Comparison of ENCODE assay signal across 4 cellular contexts in genomic region chr2:38966678-38967077, GRCh38.
TF ChIP-seq lines count a peak whose summit lies in the region.

No MANE protein-coding gene starts in this region.

TF ChIP-seq in SK-N-SH treated with all-trans-retinoic acid at 6 μM for 48 hours, 23 proteins besides CTCF, POLR2A, EP300 and RAD21 (continues in another document):
- no peak for TF ChIP-seq PATZ1 (CRISPR knock-in tag; IDR thresholded peaks at IDR 0.05; ENCODE audit: borderline replicate concordance)
- no peak for TF ChIP-seq RARB (CRISPR knock-in tag; IDR thresholded peaks at IDR 0.05)
- TF ChIP-seq SNAI2 (CRISPR knock-in tag; IDR thresholded peaks at IDR 0.05): no peak
- TF ChIP-seq GLIS3 (CRISPR knock-in tag; IDR thresholded peaks at IDR 0.05): no peak
- TF ChIP-seq ARNTL (CRISPR knock-in tag; IDR thresholded peaks at IDR 0.05; ENCODE audit: borderline replicate concordance, low read depth): no peak
- no peak for TF ChIP-seq ZFP30 (CRISPR knock-in tag; IDR thresholded peaks at IDR 0.05)
- no peak for TF ChIP-seq ISL1 (CRISPR knock-in tag; IDR thresholded peaks at IDR 0.05)
- TF ChIP-seq TOX (CRISPR knock-in tag; IDR thresholded peaks at IDR 0.05; ENCODE audit: borderline replicate concordance): no peak
- no peak for TF ChIP-seq ZNF8 (CRISPR knock-in tag; IDR thresholded peaks at IDR 0.05)
- TF ChIP-seq ESRRG (CRISPR knock-in tag; IDR thresholded peaks at IDR 0.05): no peak
- TF ChIP-seq CREB5 (CRISPR knock-in tag; IDR thresholded peaks at IDR 0.05; ENCODE audit: low read depth): no peak
- no peak for TF ChIP-seq PPARA (CRISPR knock-in tag; IDR thresholded peaks at IDR 0.05; ENCODE audit: borderline replicate concordance)
- no peak for TF ChIP-seq OSR1 (CRISPR knock-in tag; IDR thresholded peaks at IDR 0.05)
- TF ChIP-seq CSDC2 (CRISPR knock-in tag; IDR thresholded peaks at IDR 0.05): no peak

TF ChIP-seq in SK-N-SH, 30 proteins besides CTCF, POLR2A, EP300 and RAD21 (continued from another document):
- TF ChIP-seq NFIC (IDR thresholded peaks at IDR 0.05; ENCODE audit: borderline replicate concordance): no peak
- no peak for TF ChIP-seq PBX3 (IDR thresholded peaks at IDR 0.05)
- no peak for TF ChIP-seq USF2 (IDR thresholded peaks at IDR 0.05; ENCODE audit: borderline replicate concordance, low read depth, low read length)
- TF ChIP-seq CHD2 (IDR thresholded peaks at IDR 0.05; ENCODE audit: low read length, partially characterized antibody): no peak
- TF ChIP-seq FOSL2 (IDR thresholded peaks at IDR 0.05; ENCODE audit: borderline replicate concordance, low read depth): no peak
- no peak for TF ChIP-seq REST (IDR thresholded peaks at IDR 0.05; ENCODE audit: low read depth, low read length)
- TF ChIP-seq TAF1 (IDR thresholded peaks at IDR 0.05; ENCODE audit: borderline replicate concordance, low read depth, low read length): no peak
- no peak for TF ChIP-seq NRF1 (IDR thresholded peaks at IDR 0.05; ENCODE audit: low read depth, low read length)
TF ChIP-seq in SK-N-SH: peak in this region for 0.

TF ChIP-seq in GM23338, 12 proteins besides CTCF, POLR2A, EP300 and RAD21 (continued from another document and continues in another):
- TF ChIP-seq ZNF462 (CRISPR knock-in tag; IDR thresholded peaks at IDR 0.05) (no peak), ETS1 (IDR thresholded peaks at IDR 0.05) (no peak), STAT1 (IDR thresholded peaks at IDR 0.05; ENCODE audit: unreplicated experiment) (no peak)

TF ChIP-seq in WTC11, 78 proteins besides CTCF, POLR2A, EP300 and RAD21 (continued from another document):
- TF ChIP-seq ZNF532 (CRISPR knock-in tag; IDR thresholded peaks at IDR 0.05; ENCODE audit: borderline replicate concordance): no peak
- no peak for TF ChIP-seq SP1 (CRISPR knock-in tag; conservative IDR thresholded peaks at IDR 0.05)
- no peak for TF ChIP-seq ATF2 (CRISPR knock-in tag; IDR thresholded peaks at IDR 0.05; ENCODE audit: borderline replicate concordance, low read depth)
- TF ChIP-seq IRF2 (CRISPR knock-in tag; IDR thresholded peaks at IDR 0.05; ENCODE audit: borderline replicate concordance, low read depth): no peak
- no peak for TF ChIP-seq HMGA2 (CRISPR knock-in tag; IDR thresholded peaks at IDR 0.05)
- TF ChIP-seq SMAD4 (CRISPR knock-in tag; IDR thresholded peaks at IDR 0.05): no peak
- no peak for TF ChIP-seq ZNF281 (CRISPR knock-in tag; IDR thresholded peaks at IDR 0.05)
- no peak for TF ChIP-seq FOXK1 (CRISPR knock-in tag; IDR thresholded peaks at IDR 0.05)
- TF ChIP-seq RORB (CRISPR knock-in tag; IDR thresholded peaks at IDR 0.05): no peak
- TF ChIP-seq CBFB (CRISPR knock-in tag; IDR thresholded peaks at IDR 0.05; ENCODE audit: low read depth): no peak
- no peak for TF ChIP-seq IRF1 (CRISPR knock-in tag; IDR thresholded peaks at IDR 0.05)
- TF ChIP-seq ZNF396 (CRISPR knock-in tag; IDR thresholded peaks at IDR 0.05; ENCODE audit: borderline replicate concordance): no peak
- no peak for TF ChIP-seq ZSCAN18 (CRISPR knock-in tag; IDR thresholded peaks at IDR 0.05)
